11 cellular contexts compared by ENCODE assay signal in the genomic region with DNA sequence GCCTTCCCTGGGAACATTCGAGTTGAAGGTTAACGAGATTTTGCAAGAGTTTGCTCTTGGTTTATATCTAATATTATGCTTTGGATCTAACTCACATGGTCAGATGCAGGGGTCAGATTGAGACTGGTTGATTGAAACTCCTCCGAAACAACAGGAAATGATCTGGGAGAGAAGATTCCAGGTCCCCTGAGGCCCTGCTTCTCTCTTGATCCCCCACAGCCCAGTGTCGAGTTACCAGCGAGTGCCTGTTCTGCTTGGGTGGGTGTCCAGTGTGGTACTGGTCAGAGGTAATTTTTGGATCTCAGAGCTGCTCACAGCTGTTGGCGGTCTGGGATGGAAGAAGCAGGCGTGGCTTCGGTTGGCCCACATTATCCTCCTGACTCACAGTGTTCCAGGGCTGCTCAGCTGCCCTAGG. TPM values are rescaled to one million over a fixed set of nuclear protein-coding genes. Genes with fewer than 3 reads are reported as not detected.
DNase-seq lines count a peak whose midpoint lies in the region; ATAC-seq, FAIRE-seq and TF ChIP-seq lines count a peak whose summit lies in the region.
"Had no signal": no experiment of that assay in that cellular context is flagged by ENCODE, and none has a peak within 500 bp of the region (broad histone marks: within the 10 kb centered on the region; RNA-seq: fewer than 3 reads in every experiment).

No MANE protein-coding gene starts in this region.

- no peaks in the 10 kb centered on the region for H3K27me3 ChIP-seq in pancreas

- CTCF ChIA-PET in WTC11 (lab: Charles Lee), result no interaction called here

- no peaks in the 10 kb centered on the region for H3K4me1 ChIP-seq in pancreas

- intact Hi-C loops in Right ventricle myocardium inferior (cut with DNase I) (loop anchor here (5.0 kb wide), 1 partner anchor 40 kb away; no protein-coding TSS in a partner anchor), pancreas (cut with DNase I) (no loop called here)

- 61 to 65% methylated on average over 8 of the region's 8 CpGs for WGBS in pancreas, 2 donors

- no peaks in the 10 kb centered on the region for H3K27me3 Mint-ChIP-seq in WTC11 (ENCODE audit: low read depth)

- H3K4me3 ChIP-seq in pancreas, result no peak overlapping the region

- no peaks in the 10 kb centered on the region; the same call in 1 of the 2 replicates for H3K36me3 Mint-ChIP-seq in WTC11
- H3K36me3 Mint-ChIP-seq: activated naive CD8-positive, alpha-beta T cell treated with anti-CD3 and anti-CD28 coated beads, Interleukin-2, amount 10 ng/mL, durations not matched to agents 7 days and 5 days; CD4-positive, alpha-beta memory T cell had no signal

- ATAC-seq in WTC11 (no peak), Right ventricle myocardium inferior (peak; percentile 89), pancreas (peak in 3 of 4 donors; percentile 51 to 65 (median 60)), GM18870 (IDR thresholded peaks at IDR 0.05; ENCODE audit: unreplicated experiment) (no peak), HG03280 (IDR thresholded peaks at IDR 0.05; ENCODE audit: unreplicated experiment) (no peak)

- POLR2A ChIA-PET in WTC11 (lab: Charles Lee), result no interaction called here

- no peak overlapping the region for H3K4me3 Mint-ChIP-seq in WTC11
- H3K4me3 Mint-ChIP-seq: activated naive CD8-positive, alpha-beta T cell treated with anti-CD3 and anti-CD28 coated beads, Interleukin-2, amount 10 ng/mL, durations not matched to agents 7 days and 5 days; CD4-positive, alpha-beta memory T cell had no signal

- no peaks in the 10 kb centered on the region for H3K36me3 ChIP-seq in pancreas

- H3K9me3 Mint-ChIP-seq in WTC11, result no peaks in the 10 kb centered on the region
- H3K9me3 Mint-ChIP-seq: activated naive CD8-positive, alpha-beta T cell treated with anti-CD3 and anti-CD28 coated beads, Interleukin-2, amount 10 ng/mL, durations not matched to agents 7 days and 5 days; CD4-positive, alpha-beta memory T cell had no signal

- H3K4me1 Mint-ChIP-seq in WTC11, result peaks cover 77% of the 10 kb centered on the region
- H3K4me1 Mint-ChIP-seq: activated naive CD8-positive, alpha-beta T cell treated with anti-CD3 and anti-CD28 coated beads, Interleukin-2, amount 10 ng/mL, durations not matched to agents 7 days and 5 days; CD4-positive, alpha-beta memory T cell had no signal

- no peaks in the 10 kb centered on the region for H3K9me3 ChIP-seq in pancreas

- FAIRE-seq in pancreas (lab: Jason Lieb, UNC), result no peak

- no peak overlapping the region for H3K27ac ChIP-seq in pancreas

- TF ChIP-seq CTCF in WTC11 (IDR thresholded peaks at IDR 0.05) (no peak), pancreas (IDR thresholded peaks at IDR 0.05) (no peak)

- peak overlapping the region; percentile 65 for H3K27ac Mint-ChIP-seq in WTC11
- H3K27ac Mint-ChIP-seq: activated naive CD8-positive, alpha-beta T cell treated with anti-CD3 and anti-CD28 coated beads, Interleukin-2, amount 10 ng/mL, durations not matched to agents 7 days and 5 days; CD4-positive, alpha-beta memory T cell had no signal

- peak; percentile 84 for DNase-seq in AG08396 (ENCODE audit: low spot score)
- DNase-seq in WTC11 (ENCODE audit: low spot score), result no peak
- peak; percentile 77 for DNase-seq in Right ventricle myocardium inferior (ENCODE audit: missing footprints)
- peak in 4 of 6 donors; percentile 12 to 40 (median 22) for DNase-seq in pancreas
- DNase-seq in NK-92 (lab: John Stamatoyannopoulos, UW; ENCODE audit: unreplicated experiment), result no peak
- DNase-seq in activated CD4-positive, alpha-beta T cell treated with anti-CD3 and anti-CD28 coated beads for 1 hour, result no peak
- DNase-seq: activated naive CD8-positive, alpha-beta T cell treated with anti-CD3 and anti-CD28 coated beads, Interleukin-2, amount 10 ng/mL, durations not matched to agents 7 days and 5 days; CD4-positive, alpha-beta memory T cell; NCI-H1694 treated with DMSO at 0.1 percent for 48 hours had no signal

TF ChIP-seq in WTC11, 78 proteins besides CTCF, POLR2A, EP300 and RAD21:
- TF ChIP-seq ZNF219 (CRISPR knock-in tag; IDR thresholded peaks at IDR 0.05; ENCODE audit: borderline replicate concordance), result no peak
- no peak for TF ChIP-seq NR2C2 (CRISPR knock-in tag; IDR thresholded peaks at IDR 0.05)
- TF ChIP-seq TP53 (CRISPR knock-in tag; IDR thresholded peaks at IDR 0.05), result no peak
- TF ChIP-seq ZBTB21 (CRISPR knock-in tag; IDR thresholded peaks at IDR 0.05; ENCODE audit: borderline replicate concordance), result no peak
- no peak for TF ChIP-seq CREM (CRISPR knock-in tag; IDR thresholded peaks at IDR 0.05)
- no peak for TF ChIP-seq MLX (CRISPR knock-in tag; IDR thresholded peaks at IDR 0.05)
- TF ChIP-seq NR1H2 (CRISPR knock-in tag; IDR thresholded peaks at IDR 0.05), result no peak
- TF ChIP-seq, protein P1, sequence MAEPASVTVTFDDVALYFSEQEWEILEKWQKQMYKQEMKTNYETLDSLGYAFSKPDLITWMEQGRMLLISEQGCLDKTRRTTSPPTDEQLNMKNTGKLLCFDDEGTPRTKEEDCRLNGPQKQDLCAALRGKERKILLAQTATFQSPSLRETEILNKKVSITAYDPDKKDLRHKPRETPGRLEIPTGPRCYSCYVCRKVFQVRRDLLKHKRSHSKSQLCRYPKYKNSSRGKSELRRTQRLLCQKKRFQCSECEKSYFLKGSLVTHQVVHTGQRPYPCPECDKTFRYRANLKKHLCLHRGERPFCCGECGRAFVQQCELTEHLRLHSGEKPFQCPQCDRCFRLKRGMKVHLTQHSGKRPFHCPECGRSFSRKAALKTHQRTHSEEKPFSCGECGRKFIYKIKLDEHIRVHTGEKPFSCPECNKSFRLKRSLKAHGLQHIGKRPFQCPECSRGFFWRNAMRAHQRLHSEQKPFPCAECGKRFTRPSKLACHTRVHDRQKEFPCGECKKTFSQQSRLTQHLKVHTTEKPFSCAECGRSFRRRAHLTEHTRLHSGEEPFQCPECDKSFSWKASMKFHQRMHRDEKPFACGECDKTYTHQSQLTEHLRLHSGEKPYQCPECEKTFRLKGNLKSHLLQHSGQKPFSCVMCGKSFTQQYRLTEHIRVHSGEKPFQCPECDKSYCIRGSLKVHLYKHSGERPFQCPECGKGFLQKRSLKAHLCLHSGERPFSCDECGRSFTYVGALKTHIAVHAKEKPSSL (CRISPR knock-in tag; conservative IDR thresholded peaks at IDR 0.05), result no peak
- TF ChIP-seq ETV6 (CRISPR knock-in tag; IDR thresholded peaks at IDR 0.05), result no peak
- TF ChIP-seq HMGA2 (CRISPR knock-in tag; IDR thresholded peaks at IDR 0.05), result no peak
- TF ChIP-seq CBFB (CRISPR knock-in tag; IDR thresholded peaks at IDR 0.05; ENCODE audit: low read depth), result no peak
- no peak for TF ChIP-seq NFATC4 (CRISPR knock-in tag; IDR thresholded peaks at IDR 0.05)
- TF ChIP-seq PRRX2 (CRISPR knock-in tag; IDR thresholded peaks at IDR 0.05), result no peak
- no peak for TF ChIP-seq ATF1 (CRISPR knock-in tag; IDR thresholded peaks at IDR 0.05)

RNA-seq across cellular contexts. Expression of gene FBLN1, which starts 9.2 kb away (rescaled TPM):
- total RNA-seq in WTC11 (2021) (183 to 219 TPM (median 217 TPM) in 3 replicates), Right ventricle myocardium inferior (113 TPM), pancreas (100 to 1,000 TPM in 1 of 6 donors, 10 to 100 TPM in 5; 12.0 to 114 (median 44.5) TPM)
- polyA plus RNA-seq in pancreas, result 10 to 100 TPM; 12.0 to 14.8 TPM
- total RNA-seq: activated naive CD8-positive, alpha-beta T cell treated with anti-CD3 and anti-CD28 coated beads, Interleukin-2, amount 10 ng/mL, durations not matched to agents 7 days and 5 days; CD4-positive, alpha-beta memory T cell had no signal
- polyA plus RNA-seq: CD4-positive, alpha-beta memory T cell had no signal

Comparison
In these comparisons a context has a peak if more than half of its experiments do, and no peak if none do; other contexts are left out.
1. DNase-seq: peak in AG08396 (single experiment), Right ventricle myocardium inferior (single experiment) and pancreas (4 of 6); none in WTC11 (single experiment), NK-92 (single experiment) and activated CD4-positive, alpha-beta T cell treated with anti-CD3 and anti-CD28 coated beads for 1 hour (single experiment).
2. ATAC-seq: peak in Right ventricle myocardium inferior (single experiment) and pancreas (3 of 4); none in WTC11 (single experiment), GM18870 (single experiment) and HG03280 (single experiment).